In the genomic region with DNA sequence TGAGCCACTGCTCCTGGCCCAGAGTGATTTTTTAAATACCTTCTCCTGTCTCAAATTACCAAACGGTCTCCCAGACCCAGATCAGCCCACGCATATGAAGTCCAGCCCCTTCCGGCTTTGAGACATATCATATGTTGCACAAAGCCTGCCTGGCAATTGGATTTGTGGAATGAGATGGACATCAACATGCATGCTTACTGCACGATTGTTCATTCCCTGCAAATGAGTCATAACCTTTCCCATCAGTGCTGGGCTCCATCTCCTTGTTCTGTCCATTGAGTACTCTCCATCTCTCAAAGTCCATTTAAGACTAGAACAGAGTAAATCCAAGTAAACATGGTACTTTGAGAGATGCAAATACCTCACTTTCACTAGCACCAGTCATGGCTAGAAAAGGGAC, we compare ENCODE assay signal across 15 cellular contexts.
DNase-seq lines count a peak whose midpoint lies in the region; ATAC-seq and TF ChIP-seq lines count a peak whose summit lies in the region.
"Had no signal": no experiment of that assay in that cellular context is flagged by ENCODE, and none has a peak within 500 bp of the region (broad histone marks: within the 10 kb centered on the region; RNA-seq: fewer than 3 reads in every experiment).

No MANE protein-coding gene starts in this region.

- H3K4me3 Mint-ChIP-seq in activated CD8-positive, alpha-beta T cell treated with anti-CD3 and anti-CD28 coated beads for 36 hours: no peak overlapping the region
- H3K4me3 Mint-ChIP-seq: activated T-helper 17 cell treated with anti-CD3 and anti-CD28 coated beads, Interleukin-2, amount 50 U/mL, for 72 hours had no signal

- ATAC-seq in heart left ventricle (peak in 3 of 4 donors; percentile 29 to 93 (median 32)), Right ventricle myocardium inferior (no peak), HG02763 (IDR thresholded peaks at IDR 0.05; ENCODE audit: unreplicated experiment) (no peak)
- ATAC-seq in activated CD8-positive, alpha-beta T cell treated with anti-CD3 and anti-CD28 coated beads for 36 hours: no peak
- ATAC-seq: activated T-helper 17 cell treated with anti-CD3 and anti-CD28 coated beads, Interleukin-2, amount 50 U/mL, for 72 hours had no signal

- H3K9me3 ChIP-seq in heart left ventricle: no peaks in the 10 kb centered on the region
- no peaks in the 10 kb centered on the region for H3K9me3 ChIP-seq in uterus
- H3K9me3 ChIP-seq: HAP-1, SJCRH30 had no signal

- CTCF ChIA-PET in activated CD8-positive, alpha-beta T cell treated with anti-CD3 and anti-CD28 coated beads for 36 hours (lab: Charles Lee): no interaction called here

- intact Hi-C loops in heart left ventricle (cut with DNase I): no loop called here
- intact Hi-C loops in Right ventricle myocardium inferior (cut with DNase I): no loop called here
- intact Hi-C loops in uterus (cut with DNase I; ENCODE audit: low total_unique reads): no loop called here
- intact Hi-C loops in activated CD8-positive, alpha-beta T cell treated with anti-CD3 and anti-CD28 coated beads for 36 hours (cut with micrococcal nuclease): no loop called here

- POLR2A ChIA-PET in activated CD8-positive, alpha-beta T cell treated with anti-CD3 and anti-CD28 coated beads for 36 hours (lab: Charles Lee): no interaction called here

- H3K36me3 Mint-ChIP-seq in activated CD8-positive, alpha-beta T cell treated with anti-CD3 and anti-CD28 coated beads for 36 hours (ENCODE audit: low read depth): no peaks in the 10 kb centered on the region

- peaks cover 2% of the 10 kb centered on the region for H3K27me3 Mint-ChIP-seq in activated CD8-positive, alpha-beta T cell treated with anti-CD3 and anti-CD28 coated beads for 36 hours

- no peaks in the 10 kb centered on the region for H3K4me1 Mint-ChIP-seq in activated CD8-positive, alpha-beta T cell treated with anti-CD3 and anti-CD28 coated beads for 36 hours (ENCODE audit: low read depth)
- H3K4me1 Mint-ChIP-seq: activated T-helper 17 cell treated with anti-CD3 and anti-CD28 coated beads, Interleukin-2, amount 50 U/mL, for 72 hours had no signal

- H3K4me3 ChIP-seq in heart left ventricle: no peak overlapping the region
- H3K4me3 ChIP-seq in uterus: no peak overlapping the region
- H3K4me3 ChIP-seq: HAP-1, SJCRH30 had no signal

- H3K36me3 ChIP-seq in heart left ventricle (no peaks in the 10 kb centered on the region), uterus (no peaks in the 10 kb centered on the region)
- H3K36me3 ChIP-seq: HAP-1, SJCRH30 had no signal

- TF ChIP-seq CTCF in heart left ventricle (IDR thresholded peaks at IDR 0.05): no peak
- TF ChIP-seq CTCF in uterus (IDR thresholded peaks at IDR 0.05): no peak
- TF ChIP-seq CTCF in activated CD8-positive, alpha-beta T cell treated with anti-CD3 and anti-CD28 coated beads for 36 hours (IDR thresholded peaks at IDR 0.05): no peak

- H3K4me1 ChIP-seq in heart left ventricle (no peaks in the 10 kb centered on the region), uterus (no peaks in the 10 kb centered on the region)
- H3K4me1 ChIP-seq: HAP-1, SJCRH30 had no signal

- H3K27ac ChIP-seq in heart left ventricle: peak overlapping the region in 1 of 12 donors; percentile 38
- no peak overlapping the region for H3K27ac ChIP-seq in uterus
- H3K27ac ChIP-seq: SJCRH30 had no signal

- H3K27me3 ChIP-seq in heart left ventricle (no peaks in the 10 kb centered on the region), uterus (no peaks in the 10 kb centered on the region)
- H3K27me3 ChIP-seq: SJCRH30 had no signal

- DNase-seq in heart left ventricle: peak in 1 of 5 donors; percentile 44
- DNase-seq in Right ventricle myocardium inferior (ENCODE audit: missing footprints): no peak
- peak; percentile 82 for DNase-seq in astrocyte of the hippocampus (ENCODE audit: low read depth, low spot score)
- peak; percentile 85 for DNase-seq in islet precursor cell
- peak; percentile 48 to 52 for DNase-seq in uterus
- no peak for DNase-seq in NCI-H1105 (lab: John Stamatoyannopoulos, UW)
- DNase-seq in activated CD8-positive, alpha-beta T cell treated with anti-CD3 and anti-CD28 coated beads for 36 hours: no peak
- DNase-seq: 8988T; activated CD4-positive, CD25-positive, alpha-beta regulatory T cell treated with anti-CD3 and anti-CD28 coated beads, Interleukin-2, amount 50 U/mL, for 72 hours; NCI-H524 treated with DMSO at 0.1 percent for 48 hours; stimulated activated CD8-positive, alpha-beta memory T cell treated with anti-CD3 and anti-CD28 coated beads, Interleukin-4, amount 100 ng/mL, for 48 hours had no signal

- 77 to 88% (median 78%) methylated on average over 4 of the region's 4 CpGs for WGBS in heart left ventricle, 4 donors

- H3K9me3 Mint-ChIP-seq in activated CD8-positive, alpha-beta T cell treated with anti-CD3 and anti-CD28 coated beads for 36 hours: no peaks in the 10 kb centered on the region
- H3K9me3 Mint-ChIP-seq: activated T-helper 17 cell treated with anti-CD3 and anti-CD28 coated beads, Interleukin-2, amount 50 U/mL, for 72 hours had no signal

- no peak overlapping the region for H3K27ac Mint-ChIP-seq in activated CD8-positive, alpha-beta T cell treated with anti-CD3 and anti-CD28 coated beads for 36 hours
- H3K27ac Mint-ChIP-seq: activated T-helper 17 cell treated with anti-CD3 and anti-CD28 coated beads, Interleukin-2, amount 50 U/mL, for 72 hours had no signal

- TF ChIP-seq POLR2A in heart left ventricle (IDR thresholded peaks at IDR 0.05) (no peak), uterus (IDR thresholded peaks at IDR 0.05) (no peak)

Comparison
In these comparisons a context has a peak if more than half of its experiments do, and no peak if none do; other contexts are left out.
1. ATAC-seq: peak in heart left ventricle (3 of 4); none in Right ventricle myocardium inferior (single experiment), HG02763 (single experiment) and activated CD8-positive, alpha-beta T cell treated with anti-CD3 and anti-CD28 coated beads for 36 hours (single experiment).
2. DNase-seq: peak in astrocyte of the hippocampus (single experiment), islet precursor cell (single experiment) and uterus (2 of 2); none in Right ventricle myocardium inferior (single experiment), NCI-H1105 (single experiment) and activated CD8-positive, alpha-beta T cell treated with anti-CD3 and anti-CD28 coated beads for 36 hours (single experiment).